8 cellular contexts compared by ENCODE assay signal in the genomic region with DNA sequence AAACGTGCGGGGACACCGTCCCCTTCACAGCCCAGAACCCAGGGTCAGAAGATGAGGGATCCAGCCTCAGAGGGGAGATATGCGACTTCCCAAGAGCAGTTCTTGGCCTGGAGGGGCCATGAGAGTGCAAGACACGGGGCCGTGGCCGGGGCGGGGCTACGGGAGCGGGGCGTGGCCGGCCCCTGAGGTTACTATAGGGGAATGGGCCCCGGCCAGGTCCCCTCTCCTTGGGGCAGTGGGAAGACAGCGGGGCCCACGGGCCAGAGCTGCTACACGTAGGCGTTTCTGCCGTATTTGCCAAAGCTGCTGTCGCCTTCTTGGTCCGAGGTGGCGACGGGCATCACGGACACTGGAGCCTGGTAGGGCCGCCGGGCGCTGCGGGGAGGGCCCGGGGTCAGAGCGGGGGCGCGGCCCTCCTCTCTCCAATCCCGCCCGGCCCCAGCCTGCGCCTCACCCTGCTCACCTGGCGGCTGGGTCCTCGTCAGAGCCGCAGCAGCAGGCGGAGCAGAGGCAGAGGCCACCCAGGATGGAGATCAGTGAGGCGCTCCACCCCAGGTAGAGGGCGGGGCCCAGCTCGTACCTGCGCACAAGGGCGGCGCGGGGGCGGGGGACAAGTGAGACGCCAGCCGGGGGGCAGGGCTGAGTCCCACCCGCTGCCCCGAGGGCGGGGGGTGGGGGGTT. TPM values are rescaled to one million over a fixed set of nuclear protein-coding genes. Genes with fewer than 3 reads are reported as not detected.
DNase-seq lines count a peak whose midpoint lies in the region; ATAC-seq, FAIRE-seq and TF ChIP-seq lines count a peak whose summit lies in the region.

No MANE protein-coding gene starts in this region.

- H3K4me1 ChIP-seq in HUES64 (ENCODE audit: insufficient read depth, low read length) (peaks cover 7% of the 10 kb centered on the region), small intestine (ENCODE audit: control insufficient read depth in 2 of 2, insufficient read depth in 1 of 2, low read depth in 1 of 2, low read length in 1 of 2) (no peaks in the 10 kb centered on the region)

- H3K27me3 ChIP-seq in HUES64 (ENCODE audit: insufficient read depth, low read length) (no peaks in the 10 kb centered on the region), small intestine (ENCODE audit: control insufficient read depth in 2 of 2, insufficient read depth in 2 of 2, low read length in 2 of 2) (no peaks in the 10 kb centered on the region), WERI-Rb-1 (ENCODE audit: insufficient read depth, low read depth, severe bottlenecking) (no peaks in the 10 kb centered on the region)

- peak; percentile 4; the same call in 1 of the 3 replicates for ATAC-seq in SK-N-SH treated with all-trans-retinoic acid at 6 μM for 48 hours
- ATAC-seq in HG02571 (IDR thresholded peaks at IDR 0.05; ENCODE audit: unreplicated experiment), result no peak

- peaks cover 5% of the 10 kb centered on the region for H3K36me3 ChIP-seq in HUES64 (ENCODE audit: insufficient read depth, low read length)
- peaks cover 0 to 5% of the 10 kb centered on the region in 2 donors for H3K36me3 ChIP-seq in small intestine (ENCODE audit: control insufficient read depth in 2 of 2, insufficient read depth in 2 of 2, low read length in 2 of 2)
- H3K36me3 ChIP-seq in WERI-Rb-1, result peaks cover 46% of the 10 kb centered on the region

- peak overlapping the region; percentile 68 for H3K9ac ChIP-seq in HUES64 (ENCODE audit: low read depth, low read length)

- H3K4me3 ChIP-seq in HUES64 (ENCODE audit: low read length) (peak overlapping the region; percentile 76), iPS-11a (ENCODE audit: low read depth, low read length) (peak overlapping the region; percentile 39), small intestine (ENCODE audit: low read depth in 1 of 2, low read length in 2 of 2) (peak overlapping the region in 1 of 2 donors; percentile 13), WERI-Rb-1 (ENCODE audit: low read depth, low read length) (no peak overlapping the region)

- WGBS in HUES64, result 3% methylated on average over 51 of the region's 51 CpGs
- WGBS in small intestine, 3 donors, result 13 to 40% (median 33%) methylated on average over 18 to 51 of the region's 51 CpGs

- H3K27ac ChIP-seq in HUES64 (ENCODE audit: low read depth, low read length) (peak overlapping the region; percentile 73; the same call in 1 of the 2 replicates), small intestine (ENCODE audit: low read depth in 1 of 2, low read length in 1 of 2) (peak overlapping the region; percentile 79 to 97), WERI-Rb-1 (no peak overlapping the region; the same call in 1 of the 2 replicates)

- no peak for TF ChIP-seq CTCF in WERI-Rb-1 (IDR thresholded peaks at IDR 0.05; ENCODE audit: low read depth, low read length)

- H3K9me3 ChIP-seq in HUES64 (ENCODE audit: insufficient read depth, low read depth, low read length) (no peaks in the 10 kb centered on the region), small intestine (ENCODE audit: control insufficient read depth, low read depth) (no peaks in the 10 kb centered on the region), WERI-Rb-1 (ENCODE audit: severe bottlenecking) (no peaks in the 10 kb centered on the region)

- DNase-seq in small intestine (peak; percentile 90), WERI-Rb-1 (no peak), Ammon's horn (ENCODE audit: low spot score) (no peak)
- DNase-seq in activated CD4-positive, alpha-beta T cell treated with anti-CD3 and anti-CD28 coated beads, Interleukin-2, amount 50 U/mL, for 1 hour, result no peak

- no peak for FAIRE-seq in small intestine (lab: Jason Lieb, UNC)

TF ChIP-seq in SK-N-SH treated with all-trans-retinoic acid at 6 μM for 48 hours, 23 proteins besides CTCF, POLR2A, EP300 and RAD21:
- TF ChIP-seq ZNF8 (CRISPR knock-in tag; IDR thresholded peaks at IDR 0.05), result no peak

RNA-seq across cellular contexts. Expression of gene CLDN15, which starts 5.3 kb away (rescaled TPM):
- 2.6 TPM for polyA plus RNA-seq in HUES64 (2013, experiment 1 of 2)
- 2.7 TPM for polyA plus RNA-seq in HUES64 (2013, experiment 2 of 2)
- polyA plus RNA-seq in small intestine, result 100 to 1,000 TPM; 303 to 315 (median 314) TPM

RNA-seq across cellular contexts. Expression of gene FIS1, which starts 12.6 kb away (rescaled TPM):
- polyA plus RNA-seq in HUES64 (2013, experiment 1 of 2), result 93.0 TPM
- polyA plus RNA-seq in HUES64 (2013, experiment 2 of 2), result 91.9 TPM
- 100 to 1,000 TPM; 236 to 319 (median 248) TPM for polyA plus RNA-seq in small intestine

RNA-seq across cellular contexts. Expression of gene ZNHIT1, which starts 14.3 kb away (rescaled TPM):
- polyA plus RNA-seq in HUES64 (2013, experiment 1 of 2), result 52.1 TPM
- 49.8 TPM for polyA plus RNA-seq in HUES64 (2013, experiment 2 of 2)
- 100 to 1,000 TPM; 118 to 240 (median 208) TPM for polyA plus RNA-seq in small intestine

RNA-seq across cellular contexts. Expression of gene PLOD3, which starts 14.9 kb away (rescaled TPM):
- 25.7 TPM for polyA plus RNA-seq in HUES64 (2013, experiment 1 of 2)
- 24.3 TPM for polyA plus RNA-seq in HUES64 (2013, experiment 2 of 2)
- polyA plus RNA-seq in small intestine, result 10 to 100 TPM; 54.8 to 67.0 (median 62.8) TPM

RNA-seq across cellular contexts. Expression of gene MOGAT3, which starts 31.4 kb away (rescaled TPM):
- polyA plus RNA-seq in HUES64 (2013, experiment 1 of 2), result not detected
- polyA plus RNA-seq in HUES64 (2013, experiment 2 of 2), result 0.25 TPM
- polyA plus RNA-seq in small intestine, result 10 to 100 TPM; 15.4 to 63.3 (median 58.9) TPM
